Comparison of ENCODE assay signal across 8 cellular contexts in genomic region chr5:95731571-95732554, GRCh38. TPM values are rescaled to one million over a fixed set of nuclear protein-coding genes. Genes with fewer than 3 reads are reported as not detected.
DNase-seq lines count a peak whose midpoint lies in the region; ATAC-seq and TF ChIP-seq lines count a peak whose summit lies in the region.

No MANE protein-coding gene starts in this region.

- H3K9me3 Mint-ChIP-seq in activated T-helper 2 cell treated with anti-CD3 and anti-CD28 coated beads, Interferon-gamma antibody, Interleukin-2, Interleukin-4, amounts not matched to agents 10 μg/mL and 5 μg/mL and 100 μg/mL, durations not matched to agents 14 hours and 24 hours and 36 hours: no peaks in the 10 kb centered on the region

- peak overlapping the region; percentile 12 for H2AFZ ChIP-seq in neuron (ENCODE audit: low read depth, low read length)

- peaks cover 18% of the 10 kb centered on the region for H3K4me1 Mint-ChIP-seq in activated T-helper 2 cell treated with anti-CD3 and anti-CD28 coated beads, Interferon-gamma antibody, Interleukin-2, Interleukin-4, amounts not matched to agents 10 μg/mL and 5 μg/mL and 100 μg/mL, durations not matched to agents 14 hours and 24 hours and 36 hours (ENCODE audit: low read depth)

- DNase-seq in NOMO-1 treated with DMSO at 0.1 percent for 48 hours (lab: John Stamatoyannopoulos, UW; ENCODE audit: unreplicated experiment): peak; percentile 5
- no peak for DNase-seq in NOMO-1 treated with dmso at 0.1 percent for 144 hours (lab: John Stamatoyannopoulos, UW; ENCODE audit: unreplicated experiment)
- DNase-seq in NCI-H2227 treated with DMSO at 0.1 percent for 48 hours (lab: John Stamatoyannopoulos, UW): peak; percentile 21
- DNase-seq in activated T-helper 2 cell treated with anti-CD3 and anti-CD28 coated beads, Interferon-gamma antibody, Interleukin-2, Interleukin-4, amounts not matched to agents 10 μg/mL and 5 μg/mL and 100 μg/mL, durations not matched to agents 14 hours and 24 hours and 36 hours (ENCODE audit: low spot score): no peak
- no peak for DNase-seq in foreskin keratinocyte
- no peak for DNase-seq in epidermal melanocyte (ENCODE audit: insufficient read length, low spot score)

- H3K4me3 ChIP-seq in neuron (ENCODE audit: low read length): peak overlapping the region; percentile 70

- peaks cover 31% of the 10 kb centered on the region for H3K36me3 ChIP-seq in neuron (ENCODE audit: insufficient read depth, low read length)

- no peak overlapping the region for H3K27ac ChIP-seq in foreskin keratinocyte

- H3K27me3 ChIP-seq in foreskin keratinocyte (peaks cover 20% of the 10 kb centered on the region), neuron (ENCODE audit: insufficient read depth, low read length) (no peaks in the 10 kb centered on the region)

- intact Hi-C loops in activated T-helper 2 cell treated with anti-CD3 and anti-CD28 coated beads, Interferon-gamma antibody, Interleukin-2, Interleukin-4, amounts not matched to agents 10 μg/mL and 5 μg/mL and 100 μg/mL, durations not matched to agents 14 hours and 24 hours and 36 hours (cut with micrococcal nuclease): loop anchor here (2.0 kb wide), 1 partner anchor 67 kb away; no protein-coding TSS in a partner anchor

- peaks cover 80% of the 10 kb centered on the region for H3K27me3 Mint-ChIP-seq in activated T-helper 2 cell treated with anti-CD3 and anti-CD28 coated beads, Interferon-gamma antibody, Interleukin-2, Interleukin-4, amounts not matched to agents 10 μg/mL and 5 μg/mL and 100 μg/mL, durations not matched to agents 14 hours and 24 hours and 36 hours (ENCODE audit: low read depth)

- no peaks in the 10 kb centered on the region for H3K9me3 ChIP-seq in neuron (ENCODE audit: low read length)

- peak overlapping the region; percentile 76 for H3K4me3 Mint-ChIP-seq in activated T-helper 2 cell treated with anti-CD3 and anti-CD28 coated beads, Interferon-gamma antibody, Interleukin-2, Interleukin-4, amounts not matched to agents 10 μg/mL and 5 μg/mL and 100 μg/mL, durations not matched to agents 14 hours and 24 hours and 36 hours (ENCODE audit: low read depth)

- peak; percentile 28 for ATAC-seq in HG02678 (IDR thresholded peaks at IDR 0.05; ENCODE audit: unreplicated experiment)
- ATAC-seq in foreskin keratinocyte: peak; percentile 41

- H3K27ac Mint-ChIP-seq in activated T-helper 2 cell treated with anti-CD3 and anti-CD28 coated beads, Interferon-gamma antibody, Interleukin-2, Interleukin-4, amounts not matched to agents 10 μg/mL and 5 μg/mL and 100 μg/mL, durations not matched to agents 14 hours and 24 hours and 36 hours: no peak overlapping the region

- no peak for TF ChIP-seq CTCF in foreskin keratinocyte (conservative IDR thresholded peaks at IDR 0.05)

- H3K4me1 ChIP-seq in foreskin keratinocyte: peaks cover 8% of the 10 kb centered on the region
- peaks cover 59% of the 10 kb centered on the region for H3K4me1 ChIP-seq in neuron (ENCODE audit: insufficient read depth, low read length)

- H3K36me3 Mint-ChIP-seq in activated T-helper 2 cell treated with anti-CD3 and anti-CD28 coated beads, Interferon-gamma antibody, Interleukin-2, Interleukin-4, amounts not matched to agents 10 μg/mL and 5 μg/mL and 100 μg/mL, durations not matched to agents 14 hours and 24 hours and 36 hours (ENCODE audit: low read depth): no peaks in the 10 kb centered on the region

RNA-seq across cellular contexts. Expression of gene RHOBTB3, which starts 0.7 kb away (rescaled TPM):
- total RNA-seq in activated T-helper 2 cell treated with anti-CD3 and anti-CD28 coated beads, Interferon-gamma antibody, Interleukin-2, Interleukin-4, amounts not matched to agents 10 μg/mL and 5 μg/mL and 100 μg/mL, durations not matched to agents 14 hours and 24 hours and 36 hours: 0.39 and 0.57 TPM in 2 replicates
- 2.4 and 2.8 TPM in 2 replicates for total RNA-seq in foreskin keratinocyte
- 0.45 and 0.50 TPM in 2 replicates for polyA plus RNA-seq in foreskin keratinocyte

RNA-seq across cellular contexts. Expression of gene SPATA9, which starts 49.1 kb away (rescaled TPM):
- not detected in 2 replicates for total RNA-seq in activated T-helper 2 cell treated with anti-CD3 and anti-CD28 coated beads, Interferon-gamma antibody, Interleukin-2, Interleukin-4, amounts not matched to agents 10 μg/mL and 5 μg/mL and 100 μg/mL, durations not matched to agents 14 hours and 24 hours and 36 hours
- not detected in 2 replicates for total RNA-seq in foreskin keratinocyte
- not detected in 2 replicates for polyA plus RNA-seq in foreskin keratinocyte

Comparison
In these comparisons a context has a peak if more than half of its experiments do, and no peak if none do; other contexts are left out.
1. DNase-seq: peak in NOMO-1 treated with DMSO at 0.1 percent for 48 hours (single experiment) and NCI-H2227 treated with DMSO at 0.1 percent for 48 hours (single experiment); none in NOMO-1 treated with dmso at 0.1 percent for 144 hours (single experiment), activated T-helper 2 cell treated with anti-CD3 and anti-CD28 coated beads, Interferon-gamma antibody, Interleukin-2, Interleukin-4, amounts not matched to agents 10 μg/mL and 5 μg/mL and 100 μg/mL, durations not matched to agents 14 hours and 24 hours and 36 hours (single experiment), foreskin keratinocyte (0 of 2) and epidermal melanocyte (single experiment).